Comparison of ENCODE assay signal across 8 cellular contexts in genomic region chr17:79400989-79401703, GRCh38.
A peak's percentile ranks its signal among the peaks of the same experiment; 100 is the strongest.
DNase-seq lines count a peak whose midpoint lies in the region; ATAC-seq, FAIRE-seq and TF ChIP-seq lines count a peak whose summit lies in the region.

No MANE protein-coding gene starts in this region.

- CTCF ChIA-PET in AG04450 (lab: Charles Lee) = interaction anchor here (0.6 to 2.7 kb wide), 29 partner anchors 9 to 1369 kb away, joined by 3 to 38 read pairs (median 4); no protein-coding TSS in a partner anchor

- H3K9me3 ChIP-seq in AG04450 (ENCODE audit: control insufficient read depth, insufficient read depth, low read length) (no peaks in the 10 kb centered on the region; the same call in 1 of the 2 replicates), kidney (ENCODE audit: control insufficient read depth in 1 of 2, low read length in 2 of 2) (no peaks in the 10 kb centered on the region)

- TF ChIP-seq CTCF in AG04450 (IDR thresholded peaks at IDR 0.05; ENCODE audit: low read depth, low read length) (peak; percentile 95), kidney (IDR thresholded peaks at IDR 0.05; ENCODE audit: borderline replicate concordance, extremely low read depth, insufficient read depth) (peak; percentile 76)

- no peak overlapping the region for H3K27ac ChIP-seq in AG04450 (ENCODE audit: low read depth, low read length)
- no peak overlapping the region for H3K27ac ChIP-seq in caudate nucleus (ENCODE audit: low read depth, low read length)
- no peak overlapping the region for H3K27ac ChIP-seq in kidney (ENCODE audit: low read depth in 2 of 2, low read length in 2 of 2)

- H3K27me3 ChIP-seq in AG04450 (ENCODE audit: control insufficient read depth, insufficient read depth, low read length) = peaks cover 26% of the 10 kb centered on the region

- H3K4me3 ChIP-seq in AG04450 (ENCODE audit: low read depth, low read length) = peak overlapping the region; percentile 34; the same call in 1 of the 2 replicates
- peak overlapping the region in 1 of 2 donors; percentile 18 for H3K4me3 ChIP-seq in kidney (ENCODE audit: low read length in 2 of 2)

- intact Hi-C loops in kidney (cut with DNase I) = no loop called here

- ATAC-seq in GM21825 (IDR thresholded peaks at IDR 0.05; ENCODE audit: unreplicated experiment) (peak; percentile 52), HG03025 (IDR thresholded peaks at IDR 0.05; ENCODE audit: low FRiP score, unreplicated experiment) (no peak)
- peak; percentile 71 to 76 for ATAC-seq in activated CD4-positive, CD25-positive, alpha-beta regulatory T cell treated with anti-CD3 and anti-CD28 coated beads, Interleukin-2, amount 50 U/mL, for 24 hours

- FAIRE-seq in kidney (lab: Jason Lieb, UNC) = peak; percentile 67

- no peak overlapping the region for H3K9ac ChIP-seq in kidney (ENCODE audit: low read length in 2 of 2)

- H3K36me3 ChIP-seq in kidney (ENCODE audit: control insufficient read depth in 1 of 2, insufficient read depth in 2 of 2, low read length in 2 of 2) = no peaks in the 10 kb centered on the region

- POLR2A ChIA-PET in AG04450 (lab: Yijun Ruan, JAX) = no interaction called here

- peaks cover 0 to 2% of the 10 kb centered on the region in 2 donors for H3K4me1 ChIP-seq in kidney (ENCODE audit: control insufficient read depth in 1 of 2, insufficient read depth in 1 of 2, low read depth in 1 of 2, low read length in 2 of 2)

- peak; percentile 7 for DNase-seq in AG04450 (ENCODE audit: low read depth, low spot score)
- DNase-seq in NCI-H2171 treated with DMSO at 0.1 percent for 48 hours (lab: John Stamatoyannopoulos, UW) = peak; percentile 83
- peak in 54 of 61 donors; percentile 1 to 77 (median 41) for DNase-seq in caudate nucleus (lab: John Stamatoyannopoulos, UW)
- peak; percentile 84 for DNase-seq in kidney
- peak; percentile 62 to 66 for DNase-seq in stimulated activated CD4-positive, alpha-beta T cell treated with anti-CD3 and anti-CD28 coated beads, Interleukin-1b, Interleukin-23, amount 100 ng/mL, for 4 hours (ENCODE audit: low read depth in 2 of 2)

Comparison
In these comparisons a context has a peak if more than half of its experiments do, and no peak if none do; other contexts are left out.
1. DNase-seq: peak in every context shown above with its lines; median percentile 84 in kidney; 83 in NCI-H2171 treated with DMSO at 0.1 percent for 48 hours; 64 in stimulated activated CD4-positive, alpha-beta T cell treated with anti-CD3 and anti-CD28 coated beads, Interleukin-1b, Interleukin-23, amount 100 ng/mL, for 4 hours; 41 in caudate nucleus; 7 in AG04450.